ENCODE assay signal across 1 cellular context in the genomic region with DNA sequence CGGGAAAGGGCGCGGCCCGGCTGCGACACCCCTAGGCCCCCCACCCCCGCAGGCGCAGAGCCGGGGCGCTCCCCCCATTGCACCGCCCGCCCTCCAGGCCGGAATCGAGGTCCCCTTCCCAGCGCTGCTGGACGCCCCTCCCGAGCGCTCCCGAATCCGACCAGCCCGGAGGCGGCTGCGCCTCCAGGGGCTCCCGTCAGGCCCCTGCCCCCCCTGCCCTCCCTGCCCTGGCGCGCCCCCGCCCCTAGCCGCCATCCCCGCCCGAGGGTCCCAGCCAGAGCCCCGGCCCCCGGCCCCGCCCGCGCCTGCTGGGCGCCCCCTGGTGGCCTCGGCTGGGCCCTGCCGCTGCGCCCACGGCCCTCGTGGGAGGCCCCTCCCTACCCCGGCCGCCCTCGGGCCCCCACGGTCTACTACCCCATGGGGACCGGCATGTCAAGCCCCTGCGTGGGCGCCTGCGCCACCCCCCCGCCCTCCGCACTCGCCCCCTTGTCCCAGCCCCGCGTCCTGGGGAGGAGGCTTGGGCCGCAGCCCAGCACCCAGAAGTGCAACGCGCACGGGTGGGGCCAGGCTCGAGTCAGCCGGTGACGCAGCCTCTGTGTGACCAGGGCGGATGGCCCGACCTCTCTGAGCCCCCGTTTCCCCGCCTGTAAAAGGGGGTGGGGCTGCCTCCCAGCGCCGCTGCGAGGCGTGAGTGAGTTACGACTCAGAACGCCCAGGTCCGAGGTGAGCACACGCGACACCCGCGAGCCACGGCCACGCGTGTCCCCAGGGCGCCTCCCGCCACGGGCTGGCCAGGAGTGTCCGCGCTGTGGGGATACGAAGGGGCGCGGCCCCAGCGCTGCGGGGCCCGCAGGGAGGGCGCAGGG.
TF ChIP-seq lines count a peak whose summit lies in the region.

No MANE protein-coding gene starts in this region.

TF ChIP-seq in K562, 482 proteins besides CTCF, POLR2A, EP300 and RAD21 (continued from another document):
- TF ChIP-seq KDM1A (IDR thresholded peaks at IDR 0.05): peak; percentile 36 to 63; a peak in 3 of 4 replicates
